19 cellular contexts compared by ENCODE assay signal in the genomic region with DNA sequence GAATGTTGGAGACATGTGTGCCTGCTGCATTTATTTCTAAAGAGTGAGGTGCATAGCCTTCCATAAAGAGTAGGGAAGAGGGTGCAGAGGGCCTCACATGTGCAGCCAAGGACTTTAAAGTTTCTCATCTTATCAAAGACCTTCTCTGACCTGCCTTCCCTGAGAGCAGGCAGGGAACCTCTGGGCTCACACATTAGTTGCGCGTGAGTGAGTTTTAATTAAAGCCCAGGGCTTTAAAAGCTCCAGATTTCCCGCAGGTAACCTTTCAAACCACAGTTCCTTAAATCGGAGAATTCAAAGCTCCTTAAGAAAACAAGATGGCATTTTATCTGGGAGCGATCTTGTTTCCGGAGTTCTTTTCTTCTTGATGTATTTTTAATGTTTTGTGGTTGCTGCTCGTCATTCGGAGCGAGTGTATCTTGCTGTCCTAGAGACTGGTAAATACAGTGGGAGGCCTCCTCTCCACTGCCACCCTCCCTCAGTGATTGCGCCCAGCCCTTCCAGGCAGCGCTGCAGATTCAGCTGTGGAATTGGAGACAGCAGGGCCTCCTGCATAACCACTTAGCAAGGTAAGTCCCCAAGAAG.
"Had no signal": no experiment of that assay in that cellular context is flagged by ENCODE, and none has a peak within 500 bp of the region (broad histone marks: within the 10 kb centered on the region; RNA-seq: fewer than 3 reads in every experiment).

No MANE protein-coding gene starts in this region.

- H3K27me3 ChIP-seq: adrenal gland, gastrocnemius medialis, heart left ventricle, thyroid gland had no signal

- H3K4me3 Mint-ChIP-seq: naive thymus-derived CD8-positive, alpha-beta T cell had no signal

- H3K36me3 ChIP-seq: adrenal gland, gastrocnemius medialis, heart left ventricle, thyroid gland had no signal

- H3K79me2 ChIP-seq: parathyroid adenoma had no signal

- H3K4me1 ChIP-seq: adrenal gland, gastrocnemius medialis, heart left ventricle, parathyroid adenoma had no signal

- H3K27ac Mint-ChIP-seq: activated naive CD4-positive, alpha-beta T cell treated with anti-CD3 and anti-CD28 coated beads, Interleukin-2, amount 50 U/mL, for 72 hours; naive thymus-derived CD8-positive, alpha-beta T cell had no signal

- H3K4me3 ChIP-seq: adrenal gland, gastrocnemius medialis, heart left ventricle, thyroid gland had no signal

- H2AFZ ChIP-seq: parathyroid adenoma had no signal

- H3K27ac ChIP-seq: adrenal gland, gastrocnemius medialis, heart left ventricle, parathyroid adenoma, thyroid gland, VCaP had no signal

- H3K4me1 Mint-ChIP-seq: naive thymus-derived CD8-positive, alpha-beta T cell had no signal

- ATAC-seq: activated naive CD4-positive, alpha-beta T cell treated with anti-CD3 and anti-CD28 coated beads, Interleukin-2, amount 50 U/mL, for 72 hours; esophagus mucosa; gastrocnemius medialis; heart left ventricle; left ventricle myocardium superior; naive thymus-derived CD8-positive, alpha-beta T cell had no signal

- H3K36me3 Mint-ChIP-seq: activated naive CD4-positive, alpha-beta T cell treated with anti-CD3 and anti-CD28 coated beads, Interleukin-2, amount 50 U/mL, for 72 hours; naive thymus-derived CD8-positive, alpha-beta T cell had no signal

- H3K9me3 ChIP-seq: adrenal gland, gastrocnemius medialis, heart left ventricle, thyroid gland had no signal

- H3K9me3 Mint-ChIP-seq: naive thymus-derived CD8-positive, alpha-beta T cell had no signal

- DNase-seq: activated CD4-positive, alpha-beta T cell treated with anti-CD3 and anti-CD28 coated beads, Interleukin-2, amount 50 U/mL, for 4 hours; activated gamma-delta T cell treated with Interleukin-2 at 50 U/mL for 16 hours; cerebellar nuclear complex; cortex of kidney; effector CD4-positive, alpha-beta T cell; gastrocnemius medialis; heart left ventricle; kidney; left ventricle myocardium superior; mesenchymal stem cell; naive thymus-derived CD8-positive, alpha-beta T cell; stimulated activated CD4-positive, alpha-beta T cell treated with anti-CD3 and anti-CD28 coated beads, Interleukin-1b, Interleukin-23, amount 100 ng/mL, for 48 hours; stimulated activated naive CD4-positive, alpha-beta T cell treated with Interleukin-2 at 50 U/mL for 16 hours had no signal
